18 cellular contexts compared by ENCODE assay signal in genomic region chr18:59985289-59985688, GRCh38.
DNase-seq lines count a peak whose midpoint lies in the region; ATAC-seq and TF ChIP-seq lines count a peak whose summit lies in the region.
"Had no signal": no experiment of that assay in that cellular context is flagged by ENCODE, and none has a peak within 500 bp of the region (broad histone marks: within the 10 kb centered on the region; RNA-seq: fewer than 3 reads in every experiment).

No MANE protein-coding gene starts in this region.

- H3K27ac ChIP-seq in breast epithelium (no peak overlapping the region), mammary epithelial cell (ENCODE audit: insufficient read depth, low read depth, low read length) (no peak overlapping the region), foreskin keratinocyte (no peak overlapping the region)
- H3K27ac ChIP-seq: 22Rv1, BLaER1 had no signal

- no peak overlapping the region for H3K4me3 ChIP-seq in breast epithelium
- no peak overlapping the region for H3K4me3 ChIP-seq in mammary epithelial cell (replicated peaks in 1 of 3; ENCODE audit: insufficient read depth in 1 of 3, low read depth in 2 of 3, low read length in 3 of 3)
- H3K4me3 ChIP-seq: BLaER1 had no signal

- H3K27me3 Mint-ChIP-seq in MCF 10A (ENCODE audit: insufficient read depth, unreplicated experiment), result peaks cover 13% of the 10 kb centered on the region
- no peaks in the 10 kb centered on the region for H3K27me3 Mint-ChIP-seq in endothelial cell (ENCODE audit: unreplicated experiment)

- intact Hi-C loops in MCF 10A (cut with micrococcal nuclease), result loop anchor here (5.0 kb wide), 1 partner anchor 83 kb away; no protein-coding TSS in a partner anchor
- intact Hi-C loops in breast epithelium (cut with DNase I; ENCODE audit: low total_unique reads), result no loop called here
- intact Hi-C loops in mammary epithelial cell (cut with micrococcal nuclease), result loop anchor here (10.0 kb wide), 1 partner anchor 680 kb away; no protein-coding TSS in a partner anchor

- no peak overlapping the region for H3K4me2 ChIP-seq in mammary epithelial cell (ENCODE audit: insufficient read depth, low read depth, low read length)
- H3K4me2 ChIP-seq: BLaER1 had no signal

- peak; percentile 62 for ATAC-seq in foreskin keratinocyte
- ATAC-seq in HG02970 (IDR thresholded peaks at IDR 0.05; ENCODE audit: low FRiP score, unreplicated experiment), result no peak
- no peak for ATAC-seq in HG03095 (IDR thresholded peaks at IDR 0.05; ENCODE audit: unreplicated experiment)
- ATAC-seq: HepG2 had no signal

- TF ChIP-seq CTCF in MCF 10A (IDR thresholded peaks at IDR 0.05; ENCODE audit: unreplicated experiment) (no peak), breast epithelium (IDR thresholded peaks at IDR 0.05) (no peak), mammary epithelial cell (conservative IDR thresholded peaks at IDR 0.05 in 1 of 2, IDR thresholded peaks at IDR 0.05 in 1 of 2; ENCODE audit: extremely low read depth in 1 of 2, insufficient read depth in 1 of 2, low read depth in 1 of 2, low read length in 2 of 2) (no peak), foreskin keratinocyte (conservative IDR thresholded peaks at IDR 0.05) (no peak), endothelial cell (IDR thresholded peaks at IDR 0.05; ENCODE audit: unreplicated experiment) (no peak)

- no peaks in the 10 kb centered on the region for H3K9me3 ChIP-seq in breast epithelium
- no peaks in the 10 kb centered on the region for H3K9me3 ChIP-seq in mammary epithelial cell (replicated peaks; ENCODE audit: insufficient read depth, low read length)
- H3K9me3 ChIP-seq: BLaER1 had no signal

- dilution Hi-C loops in mammary epithelial cell (cut with HindIII; ENCODE audit: low sequenced_read_pairs), result no loop called here

- no peaks in the 10 kb centered on the region for H4K20me1 ChIP-seq in mammary epithelial cell (ENCODE audit: insufficient read depth, low read length)
- H4K20me1 ChIP-seq: BLaER1 had no signal

- H3K4me1 ChIP-seq in breast epithelium, result no peaks in the 10 kb centered on the region
- H3K4me1 ChIP-seq in mammary epithelial cell (ENCODE audit: insufficient read depth, low read length), result peaks cover 9% of the 10 kb centered on the region
- H3K4me1 ChIP-seq in foreskin keratinocyte, result no peaks in the 10 kb centered on the region
- H3K4me1 ChIP-seq: BLaER1 had no signal

- H3K27ac Mint-ChIP-seq in MCF 10A (ENCODE audit: low read depth, unreplicated experiment) (no peak overlapping the region), endothelial cell (ENCODE audit: unreplicated experiment) (no peak overlapping the region)
- H3K27ac Mint-ChIP-seq: H9 had no signal

- H3K4me3 Mint-ChIP-seq in MCF 10A (ENCODE audit: unreplicated experiment) (no peak overlapping the region), endothelial cell (ENCODE audit: unreplicated experiment) (no peak overlapping the region)
- H3K4me3 Mint-ChIP-seq: CD8-positive, alpha-beta memory T cell; H9 had no signal

- no peak overlapping the region for H2AFZ ChIP-seq in mammary epithelial cell (ENCODE audit: low read depth, low read length)

- H3K27me3 ChIP-seq in breast epithelium, result no peaks in the 10 kb centered on the region
- no peaks in the 10 kb centered on the region for H3K27me3 ChIP-seq in mammary epithelial cell (ENCODE audit: insufficient read depth, low read length)
- no peaks in the 10 kb centered on the region for H3K27me3 ChIP-seq in foreskin keratinocyte
- H3K27me3 ChIP-seq: BLaER1 had no signal

- no TSS peak for BruUV-seq in MCF 10A (replicated peaks; lab: Mats Ljungman, UMichigan)
- BruUV-seq in mammary epithelial cell (replicated peaks; lab: Mats Ljungman, UMichigan), result no TSS peak

- H3K9me3 Mint-ChIP-seq in MCF 10A (ENCODE audit: unreplicated experiment) (no peaks in the 10 kb centered on the region), endothelial cell (ENCODE audit: unreplicated experiment) (no peaks in the 10 kb centered on the region)
- H3K9me3 Mint-ChIP-seq: CD8-positive, alpha-beta memory T cell; H9 had no signal

- H3K36me3 Mint-ChIP-seq in MCF 10A (ENCODE audit: insufficient read depth, unreplicated experiment), result no peaks in the 10 kb centered on the region
- H3K36me3 Mint-ChIP-seq in endothelial cell (ENCODE audit: low read depth, unreplicated experiment), result no peaks in the 10 kb centered on the region
- H3K36me3 Mint-ChIP-seq: CD8-positive, alpha-beta memory T cell had no signal

- H3K79me2 ChIP-seq in mammary epithelial cell (ENCODE audit: insufficient read depth, low read length), result no peaks in the 10 kb centered on the region

- H3K36me3 ChIP-seq in breast epithelium (no peaks in the 10 kb centered on the region), mammary epithelial cell (ENCODE audit: insufficient read depth, low read length) (no peaks in the 10 kb centered on the region)
- H3K36me3 ChIP-seq: BLaER1 had no signal

- H3K4me1 Mint-ChIP-seq in MCF 10A (ENCODE audit: insufficient read depth, unreplicated experiment) (no peaks in the 10 kb centered on the region), endothelial cell (ENCODE audit: unreplicated experiment) (no peaks in the 10 kb centered on the region)
- H3K4me1 Mint-ChIP-seq: CD8-positive, alpha-beta memory T cell had no signal

- 66% methylated on average over 4 of the region's 5 CpGs for WGBS in mammary epithelial cell (ENCODE audit: low coverage, missing lambda C conversion rate)

- peak; percentile 17 for DNase-seq in MCF 10A (ENCODE audit: unreplicated experiment)
- DNase-seq in breast epithelium (ENCODE audit: low spot score in 2 of 2), result no peak
- DNase-seq in mammary epithelial cell, result peak; percentile 55
- DNase-seq in foreskin keratinocyte, result peak; percentile 51 to 54
- DNase-seq in nucleus accumbens (lab: John Stamatoyannopoulos, UW), result no peak
- DNase-seq in endothelial cell (ENCODE audit: low spot score), result no peak
- DNase-seq: AML-193; CD8-positive, alpha-beta memory T cell; DMS 273 treated with DMSO at 0.1 percent for 48 hours; DND-41; GDM1; GOT3; H9 had no signal

- in situ Hi-C loops in mammary epithelial cell (cut with MboI; ENCODE audit: low sequenced_read_pairs in 2 of 2), result loop anchor here (10.0 kb wide), 1 partner anchor 570 kb away; no protein-coding TSS in a partner anchor

- H3K9ac ChIP-seq in mammary epithelial cell (ENCODE audit: insufficient read depth, low read length), result no peak overlapping the region
- H3K9ac ChIP-seq: BLaER1 had no signal

- CTCF ChIA-PET in MCF 10A (lab: Yijun Ruan, JAX), result interaction anchor here (0.6 to 3.7 kb wide), 6 partner anchors 9 to 554 kb away, joined by 3 to 26 read pairs (median 4); no protein-coding TSS in a partner anchor
- CTCF ChIA-PET in mammary epithelial cell (lab: Charles Lee; ENCODE audit: low non-redundant PET), result no interaction called here

- TF ChIP-seq POLR2A in breast epithelium (IDR thresholded peaks at IDR 0.05), result no peak

- POLR2A ChIA-PET in MCF 10A (lab: Yijun Ruan, JAX), result interaction anchor here (0.6 to 1.5 kb wide), 2 partner anchors 83 to 85 kb away, joined by 3 to 4 read pairs; no protein-coding TSS in a partner anchor

Comparison
In these comparisons a context has a peak if more than half of its experiments do, and no peak if none do; other contexts are left out.
1. DNase-seq: peak in MCF 10A (single experiment), mammary epithelial cell (single experiment) and foreskin keratinocyte (2 of 2); none in breast epithelium (0 of 2), nucleus accumbens (0 of 56) and endothelial cell (single experiment).